Comparison of ENCODE assay signal across 8 cellular contexts in the genomic region with DNA sequence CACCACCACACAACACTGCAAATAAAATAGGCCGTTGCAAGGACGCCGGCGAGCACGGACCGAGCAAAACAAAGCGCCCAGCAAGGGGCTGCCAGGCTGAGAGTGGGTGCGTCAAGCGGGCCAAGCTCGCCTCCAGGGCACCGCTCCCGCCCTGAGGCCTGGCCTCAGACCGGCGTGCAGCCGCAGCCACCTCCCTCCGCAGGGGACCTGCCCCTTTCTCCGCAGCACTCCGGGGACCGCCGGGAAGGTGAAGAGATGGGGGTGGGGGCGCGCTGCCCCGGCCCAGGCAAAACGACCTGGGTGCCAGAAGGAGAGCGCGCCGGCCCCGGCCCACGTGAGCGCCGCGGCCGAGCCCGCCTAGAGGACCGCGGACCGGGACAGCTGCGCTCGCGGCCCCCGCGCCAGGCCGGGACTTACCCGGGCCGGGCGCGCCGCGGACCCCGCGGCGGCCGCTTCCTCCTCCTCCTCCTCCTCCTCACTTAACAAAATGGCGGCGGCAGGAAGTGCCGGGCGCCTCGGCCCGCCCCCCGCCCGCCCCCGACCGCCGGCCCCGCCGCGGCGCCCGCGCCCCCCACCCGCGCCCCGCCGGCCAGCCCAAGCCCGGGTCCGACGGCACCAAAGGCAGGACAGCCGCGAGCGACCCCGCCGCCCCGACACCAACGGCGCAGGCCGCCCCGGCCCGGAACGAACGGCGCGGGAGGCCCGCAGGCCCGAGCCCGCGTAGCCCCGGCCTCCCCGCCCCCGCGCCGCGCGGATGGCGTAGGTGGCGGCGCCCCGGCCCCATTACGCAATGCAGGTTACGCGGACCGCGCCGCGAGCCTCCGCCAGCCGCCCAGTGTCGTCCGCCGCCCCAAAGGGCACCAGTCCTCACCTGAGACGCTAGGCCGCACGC. TPM values are rescaled to one million over a fixed set of nuclear protein-coding genes. Genes with fewer than 3 reads are reported as not detected.
A peak's percentile ranks its signal among the peaks of the same experiment; 100 is the strongest.
DNase-seq lines count a peak whose midpoint lies in the region; ATAC-seq and TF ChIP-seq lines count a peak whose summit lies in the region.

No MANE protein-coding gene starts in this region.

- peak overlapping the region; percentile 91 for H3K27ac ChIP-seq in muscle layer of duodenum (ENCODE audit: low read length)

- DNase-seq in NCI-H460 (ENCODE audit: extremely low read depth, low read depth), result peak; percentile 26
- peak; percentile 85 for DNase-seq in activated CD8-positive, alpha-beta memory T cell treated with anti-CD3 and anti-CD28 coated beads, Interleukin-2, amount 50 U/mL, for 48 hours
- DNase-seq in epithelial cell of esophagus (ENCODE audit: low read depth), result peak; percentile 66
- DNase-seq in stimulated activated CD8-positive, alpha-beta memory T cell treated with anti-CD3 and anti-CD28 coated beads, Interleukin-7, amount 100 ng/mL, for 4 hours (ENCODE audit: low read depth in 2 of 2), result peak; percentile 35 to 69
- DNase-seq in DMS114 treated with DMSO at 0.1 percent for 48 hours (lab: John Stamatoyannopoulos, UW; ENCODE audit: unreplicated experiment), result no peak

- ATAC-seq in HG02571 (IDR thresholded peaks at IDR 0.05; ENCODE audit: unreplicated experiment), result peak; percentile 28

- no peak for TF ChIP-seq CTCF in GM12875 (IDR thresholded peaks at IDR 0.05; ENCODE audit: borderline replicate concordance, insufficient read depth, low read depth, low read length)
- TF ChIP-seq CTCF in epithelial cell of esophagus (IDR thresholded peaks at IDR 0.05; ENCODE audit: insufficient read depth, low read depth, low read length, missing control alignments), result no peak

- H3K27me3 ChIP-seq in muscle layer of duodenum (ENCODE audit: low read depth, low read length), result no peaks in the 10 kb centered on the region

- H3K4me3 ChIP-seq in GM12875 (ENCODE audit: low read depth, low read length) (peak overlapping the region; percentile 97), epithelial cell of esophagus (ENCODE audit: low read length) (peak overlapping the region; percentile 95), muscle layer of duodenum (ENCODE audit: low read depth in 1 of 2, low read length in 2 of 2) (peak overlapping the region; percentile 86 to 92)

- H3K9me3 ChIP-seq in muscle layer of duodenum (ENCODE audit: control insufficient read depth in 1 of 2, low read length in 2 of 2), result no peaks in the 10 kb centered on the region

- H3K36me3 ChIP-seq in muscle layer of duodenum (ENCODE audit: control insufficient read depth in 1 of 2, insufficient read depth in 2 of 2, low read length in 2 of 2), result peaks cover 0 to 5% of the 10 kb centered on the region in 2 donors

- H3K4me1 ChIP-seq in muscle layer of duodenum (ENCODE audit: control insufficient read depth in 1 of 2, insufficient read depth in 2 of 2, low read length in 2 of 2), result peaks cover 13 to 43% of the 10 kb centered on the region in 2 donors

RNA-seq across cellular contexts. Expression of a gene that starts 0.7 kb away (rescaled TPM):
- 23.4 and 23.9 TPM in 2 replicates for total RNA-seq in NCI-H460 (2014; rRNA removed; shearing (Covaris generic))
- polyA plus RNA-seq in NCI-H460 (2014; cell fraction: nucleus; rRNA removed), result 6.7 and 9.0 TPM in 2 replicates

RNA-seq across cellular contexts. Expression of a gene that starts 47.9 kb away (rescaled TPM):
- total RNA-seq in NCI-H460 (2014; rRNA removed; shearing (Covaris generic)), result 15.3 and 17.9 TPM in 2 replicates
- polyA plus RNA-seq in NCI-H460 (2014; cell fraction: nucleus; rRNA removed), result 22.2 and 27.7 TPM in 2 replicates
